8 cellular contexts compared by ENCODE assay signal in the genomic region with DNA sequence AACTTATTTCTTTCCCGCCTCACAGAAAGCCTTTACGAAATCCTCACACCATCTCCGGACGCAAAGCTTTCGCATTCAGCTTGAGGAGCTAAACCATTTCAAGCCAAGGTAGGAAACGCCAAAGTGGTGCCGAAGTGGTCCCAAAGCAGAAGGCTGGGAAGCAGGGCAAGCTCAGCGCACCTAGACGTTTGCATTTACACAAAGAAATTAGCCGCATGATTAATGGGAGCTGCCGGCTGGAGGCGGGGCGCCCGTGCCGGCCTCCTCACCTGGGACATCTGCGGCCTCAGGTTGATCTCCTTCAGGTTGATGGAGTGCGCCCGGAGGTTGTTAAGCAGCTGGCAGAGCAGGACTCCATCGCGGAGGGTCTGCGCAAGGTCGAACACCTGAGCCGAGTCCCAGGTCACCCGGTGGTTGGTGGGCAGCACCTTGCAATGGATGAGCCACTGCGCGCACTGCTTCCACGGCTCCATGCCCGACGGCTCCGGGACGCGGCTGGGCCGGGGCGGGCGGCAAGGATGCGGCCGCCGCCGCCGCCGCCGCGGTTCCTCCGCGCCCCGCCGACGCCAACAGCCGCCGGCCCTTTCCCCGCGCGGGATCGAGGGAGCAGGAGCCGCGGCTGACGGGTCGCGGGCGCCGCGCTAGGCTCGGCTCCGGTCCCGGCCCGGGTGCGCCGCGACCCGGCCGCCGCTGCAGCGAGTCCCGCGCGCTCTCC. TPM values are rescaled to one million over a fixed set of nuclear protein-coding genes. Genes with fewer than 3 reads are reported as not detected.
A peak's percentile ranks its signal among the peaks of the same experiment; 100 is the strongest.
DNase-seq lines count a peak whose midpoint lies in the region; ATAC-seq and TF ChIP-seq lines count a peak whose summit lies in the region.

No MANE protein-coding gene starts in this region.

- no peak overlapping the region for H3K4ac ChIP-seq in IMR-90 (ENCODE audit: low read depth, low read length)

- H4K5ac ChIP-seq in IMR-90 (ENCODE audit: low read depth, low read length), result no peak overlapping the region

- no peak overlapping the region for H2BK120ac ChIP-seq in IMR-90 (ENCODE audit: low read depth, low read length)

- H3K36me3 ChIP-seq in IMR-90 (ENCODE audit: control insufficient read depth, insufficient read depth, low read length), result no peaks in the 10 kb centered on the region

- no peak overlapping the region for H4K91ac ChIP-seq in IMR-90 (ENCODE audit: insufficient read depth, low read depth, low read length)

- dilution Hi-C loops in IMR-90 (cut with HindIII; ENCODE audit: low sequenced_read_pairs, unreplicated experiment), result no loop called here

- no peak overlapping the region for H3K56ac ChIP-seq in IMR-90 (ENCODE audit: extremely low read depth, insufficient read depth, low read length)

- no peaks in the 10 kb centered on the region for H4K20me1 ChIP-seq in IMR-90 (ENCODE audit: insufficient read depth, low read length)

- in situ Hi-C loops in IMR-90 (cut with MboI; ENCODE audit: low sequenced_read_pairs), result no loop called here

- H2BK20ac ChIP-seq in IMR-90 (ENCODE audit: low read depth, low read length), result no peak overlapping the region

- no peaks in the 10 kb centered on the region for H3K9me3 ChIP-seq in IMR-90 (ENCODE audit: control insufficient read depth, insufficient read depth, low read length)

- H3K9me1 ChIP-seq in IMR-90 (ENCODE audit: insufficient read depth, low read length), result no peaks in the 10 kb centered on the region

- CTCF ChIA-PET in IMR-90 (lab: Yijun Ruan, JAX), result no interaction called here

- no peaks in the 10 kb centered on the region; the same call in 1 of the 2 replicates for H3K4me1 ChIP-seq in IMR-90 (ENCODE audit: control insufficient read depth, insufficient read depth, low read length)

- no peak overlapping the region for H2AK9ac ChIP-seq in IMR-90 (replicated peaks; ENCODE audit: low read depth, low read length, poor library complexity)

- H2BK15ac ChIP-seq in IMR-90 (ENCODE audit: low read depth, low read length), result no peak overlapping the region

- POLR2A ChIA-PET in IMR-90 (lab: Charles Lee; ENCODE audit: unreplicated experiment), result no interaction called here

- peaks cover 28% of the 10 kb centered on the region for H3K27me3 ChIP-seq in IMR-90 (ENCODE audit: control insufficient read depth, insufficient read depth, low read length)

- H4K8ac ChIP-seq in IMR-90 (ENCODE audit: low read depth in 2 of 2, low read length in 2 of 2), result no peak overlapping the region

- peak; percentile 21 for ATAC-seq in IMR-90 (ENCODE audit: low read depth)
- ATAC-seq in HG02763 (IDR thresholded peaks at IDR 0.05; ENCODE audit: unreplicated experiment), result no peak

- no peak overlapping the region for H3K27ac ChIP-seq in IMR-90 (ENCODE audit: insufficient read depth, low read length)

- H3K4me3 ChIP-seq in IMR-90 (ENCODE audit: insufficient read depth, low read depth, low read length), result no peak overlapping the region
- peak overlapping the region; percentile 31 for H3K4me3 ChIP-seq in fibroblast of the aortic adventitia (ENCODE audit: low read depth, low read length)

- no TSS peak for BruUV-seq in IMR-90 (replicated peaks; lab: Mats Ljungman, UMichigan)

- no peak for TF ChIP-seq RAD21 in IMR-90 (IDR thresholded peaks at IDR 0.05; ENCODE audit: low read length)

- H3K23ac ChIP-seq in IMR-90 (ENCODE audit: low read depth, low read length), result no peak overlapping the region

- no peak overlapping the region for H3K14ac ChIP-seq in IMR-90 (replicated peaks; ENCODE audit: low read depth, low read length)

- intact Hi-C loops in IMR-90 (cut with micrococcal nuclease), result no loop called here

- H3K18ac ChIP-seq in IMR-90 (ENCODE audit: low read depth, low read length), result no peak overlapping the region

- H3K9ac ChIP-seq in IMR-90 (ENCODE audit: low read depth, low read length), result no peak overlapping the region

- H3K79me1 ChIP-seq in IMR-90 (ENCODE audit: low read depth in 1 of 2, low read length in 2 of 2), result no peaks in the 10 kb centered on the region

- no peak for TF ChIP-seq POLR2A in IMR-90 (IDR thresholded peaks at IDR 0.05; ENCODE audit: low read depth, low read length)

- peak overlapping the region; percentile 65 for H3K4me2 ChIP-seq in IMR-90 (ENCODE audit: low read depth, low read length)

- TF ChIP-seq CTCF in IMR-90 (conservative IDR thresholded peaks at IDR 0.05; ENCODE audit: low read depth, low read length) (no peak), fibroblast of the aortic adventitia (IDR thresholded peaks at IDR 0.05; ENCODE audit: insufficient read depth, low read length) (no peak)

- H2AK5ac ChIP-seq in IMR-90 (ENCODE audit: low read depth, low read length), result no peak overlapping the region

- H2BK5ac ChIP-seq in IMR-90 (ENCODE audit: low read depth, low read length, poor library complexity, severe bottlenecking), result no peak overlapping the region

- peak; percentile 1 for DNase-seq in EL
- DNase-seq in IMR-90, result no peak
- DNase-seq in activated T-cell treated with anti-CD3 and anti-CD28 coated beads for 4 hours, result peak; percentile 7
- DNase-seq in fibroblast of the aortic adventitia (ENCODE audit: low read depth), result no peak
- DNase-seq in occipital lobe (lab: John Stamatoyannopoulos, UW), result peak; percentile 7
- DNase-seq in H4 (ENCODE audit: low spot score), result no peak
- DNase-seq in hippocampal formation (lab: John Stamatoyannopoulos, UW), result no peak

- H2AFZ ChIP-seq in IMR-90 (replicated peaks; ENCODE audit: low read length, poor library complexity), result peak overlapping the region; percentile 58

- WGBS in IMR-90 (ENCODE audit: extremely low coverage in 2 of 2, insufficient read length in 1 of 2), 2 experiments, result 1% methylated on average over 14 of the region's 76 CpGs; no CpG with 5 or more reads in 1 of the 2 experiments

TF ChIP-seq in IMR-90, 13 proteins besides CTCF, POLR2A, EP300 and RAD21:
- TF ChIP-seq BHLHE40 (IDR thresholded peaks at IDR 0.05; ENCODE audit: low read depth, low read length) (no peak), MAZ (IDR thresholded peaks at IDR 0.05; ENCODE audit: borderline replicate concordance, low read depth, low read length) (no peak), MAFK (IDR thresholded peaks at IDR 0.05; ENCODE audit: low read depth, low read length) (no peak), MXI1 (IDR thresholded peaks at IDR 0.05; ENCODE audit: borderline replicate concordance, low read depth, low read length) (no peak), CHD1 (IDR thresholded peaks at IDR 0.05; ENCODE audit: low read depth, low read length) (no peak)
- TF ChIP-seq, protein P1, sequence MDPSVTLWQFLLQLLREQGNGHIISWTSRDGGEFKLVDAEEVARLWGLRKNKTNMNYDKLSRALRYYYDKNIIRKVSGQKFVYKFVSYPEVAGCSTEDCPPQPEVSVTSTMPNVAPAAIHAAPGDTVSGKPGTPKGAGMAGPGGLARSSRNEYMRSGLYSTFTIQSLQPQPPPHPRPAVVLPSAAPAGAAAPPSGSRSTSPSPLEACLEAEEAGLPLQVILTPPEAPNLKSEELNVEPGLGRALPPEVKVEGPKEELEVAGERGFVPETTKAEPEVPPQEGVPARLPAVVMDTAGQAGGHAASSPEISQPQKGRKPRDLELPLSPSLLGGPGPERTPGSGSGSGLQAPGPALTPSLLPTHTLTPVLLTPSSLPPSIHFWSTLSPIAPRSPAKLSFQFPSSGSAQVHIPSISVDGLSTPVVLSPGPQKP (IDR thresholded peaks at IDR 0.05; ENCODE audit: borderline replicate concordance, low read depth, low read length), result no peak
- TF ChIP-seq, protein P2, sequence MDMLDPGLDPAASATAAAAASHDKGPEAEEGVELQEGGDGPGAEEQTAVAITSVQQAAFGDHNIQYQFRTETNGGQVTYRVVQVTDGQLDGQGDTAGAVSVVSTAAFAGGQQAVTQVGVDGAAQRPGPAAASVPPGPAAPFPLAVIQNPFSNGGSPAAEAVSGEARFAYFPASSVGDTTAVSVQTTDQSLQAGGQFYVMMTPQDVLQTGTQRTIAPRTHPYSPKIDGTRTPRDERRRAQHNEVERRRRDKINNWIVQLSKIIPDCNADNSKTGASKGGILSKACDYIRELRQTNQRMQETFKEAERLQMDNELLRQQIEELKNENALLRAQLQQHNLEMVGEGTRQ (IDR thresholded peaks at IDR 0.05; ENCODE audit: low read depth, low read length), result no peak

RNA-seq across cellular contexts. Expression of gene VAV3, which starts 0.4 kb away (rescaled TPM):
- total RNA-seq in IMR-90 (2012; rRNA removed) (0.18 and 0.28 TPM in 2 replicates), fibroblast of the aortic adventitia (ENCODE audit: low replicate concordance) (0.09 TPM in 1 of 2 replicates, not detected in the other), occipital lobe (2.8 TPM)
- polyA plus RNA-seq in IMR-90 (2012; rRNA removed), result 0.12 and 0.20 TPM in 2 replicates
- polyA plus RNA-seq in IMR-90 (2012; cell fraction: cytosol; rRNA removed), result 0.01 and 0.08 TPM in 2 replicates
- 0.01 and 0.13 TPM in 2 replicates for polyA plus RNA-seq in IMR-90 (2012; cell fraction: nucleus; rRNA removed; ENCODE audit: low replicate concordance)
- 23.7 and 40.5 TPM in 2 replicates for total RNA-seq in H4 (2014; rRNA removed; shearing (Covaris generic))

Comparison
In these comparisons a context has a peak if more than half of its experiments do, and no peak if none do; other contexts are left out.
1. DNase-seq: peak in EL (single experiment), activated T-cell treated with anti-CD3 and anti-CD28 coated beads for 4 hours (single experiment) and occipital lobe (single experiment); none in IMR-90 (single experiment), fibroblast of the aortic adventitia (single experiment), H4 (single experiment) and hippocampal formation (0 of 2).